Comparison of ENCODE assay signal across 1 cellular context in the genomic region with DNA sequence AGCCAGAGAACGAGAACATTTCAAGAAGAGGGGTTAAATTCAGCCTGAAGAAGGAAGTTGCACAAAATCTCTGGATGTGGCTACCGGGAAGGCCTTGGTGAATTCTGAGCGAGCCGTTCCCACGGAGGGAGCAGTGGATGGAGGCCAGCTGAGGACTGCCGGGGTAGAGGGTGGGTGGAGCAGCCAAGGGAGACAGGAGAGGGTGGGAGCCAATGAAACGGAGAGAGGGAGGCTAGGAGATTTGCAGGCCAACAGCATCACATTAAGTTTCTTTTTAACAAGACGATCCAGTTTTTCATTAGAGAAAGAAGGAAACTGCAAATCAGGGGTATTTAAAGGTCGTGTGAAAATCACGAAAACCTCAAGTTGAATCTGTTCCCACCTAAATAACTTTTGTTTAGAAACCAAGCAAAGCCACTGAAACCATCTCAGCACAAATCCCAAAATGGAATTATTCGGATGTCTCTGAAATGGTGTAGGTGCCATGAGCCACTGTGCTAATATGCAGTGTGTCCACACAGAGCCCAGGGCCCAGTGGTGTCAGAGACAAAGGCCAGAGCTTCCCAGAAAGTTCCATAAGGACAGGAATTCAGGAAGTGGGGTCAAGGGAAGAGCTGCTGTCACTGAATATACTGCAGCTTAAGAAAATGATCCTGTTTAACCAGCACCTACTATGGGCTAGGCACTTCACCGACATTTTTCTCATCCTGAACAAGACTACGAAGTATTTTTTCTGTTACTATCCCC.
TF ChIP-seq lines count a peak whose summit lies in the region.

No MANE protein-coding gene starts in this region.

TF ChIP-seq in WTC11, 78 proteins besides CTCF, POLR2A, EP300 and RAD21:
- no peak for TF ChIP-seq ETV6 (CRISPR knock-in tag; IDR thresholded peaks at IDR 0.05)
